Comparison of ENCODE assay signal across 10 cellular contexts in genomic region chr19:28705008-28705407, GRCh38.
DNase-seq lines count a peak whose midpoint lies in the region; ATAC-seq, FAIRE-seq and TF ChIP-seq lines count a peak whose summit lies in the region.
"Had no signal": no experiment of that assay in that cellular context is flagged by ENCODE, and none has a peak within 500 bp of the region (broad histone marks: within the 10 kb centered on the region; RNA-seq: fewer than 3 reads in every experiment).

No MANE protein-coding gene starts in this region.

- DNase-seq in AG08396 (ENCODE audit: low spot score) (peak; percentile 66), HT-29 (ENCODE audit: low spot score) (peak; percentile 46), adipocyte (ENCODE audit: low read depth) (peak; percentile 83), keratinocyte (ENCODE audit: low read depth, low spot score) (peak; percentile 49), colonic mucosa (no peak), heart left ventricle (no peak)
- DNase-seq: NCI-H1092 had no signal

- H3K27ac Mint-ChIP-seq in stimulated activated memory B cell treated with anti-CD40 and anti-IgM and Interleukin-4, amounts not matched to agents 10 μg/mL and 1 μg/mL and 100 μg/mL, for 72 hours: no peak overlapping the region

- 70 to 79% (median 75%) methylated on average over 3 of the region's 3 CpGs for WGBS in heart left ventricle, 4 donors

- dilution Hi-C loops in keratinocyte (cut with MboI; ENCODE audit: extremely low pct_ligation_motif_present, low sequenced_read_pairs): no loop called here

- H3K36me3 ChIP-seq in adipocyte (ENCODE audit: control insufficient read depth, insufficient read depth, low read length, severe bottlenecking) (no peaks in the 10 kb centered on the region), keratinocyte (ENCODE audit: control insufficient read depth in 2 of 2, extremely low read depth in 1 of 2, insufficient read depth in 2 of 2, low read length in 2 of 2) (no peaks in the 10 kb centered on the region), colonic mucosa (no peaks in the 10 kb centered on the region), heart left ventricle (no peaks in the 10 kb centered on the region)
- H3K36me3 ChIP-seq: breast epithelium had no signal

- H3K4me2 ChIP-seq in keratinocyte (ENCODE audit: control insufficient read depth, extremely low read depth, insufficient read depth, low read depth, low read length): peak overlapping the region; percentile 8

- peak; percentile 82 for FAIRE-seq in keratinocyte (lab: Jason Lieb, UNC)

- H3K79me2 ChIP-seq in keratinocyte (ENCODE audit: control insufficient read depth, insufficient read depth, low read length): no peaks in the 10 kb centered on the region

- no peak for ATAC-seq in HG03097 (IDR thresholded peaks at IDR 0.05; ENCODE audit: low FRiP score, unreplicated experiment)
- ATAC-seq in heart left ventricle: no peak
- ATAC-seq in stimulated activated memory B cell treated with anti-CD40 and anti-IgM and Interleukin-4, amounts not matched to agents 10 μg/mL and 1 μg/mL and 100 μg/mL, for 72 hours: no peak

- H3K36me3 Mint-ChIP-seq in stimulated activated memory B cell treated with anti-CD40 and anti-IgM and Interleukin-4, amounts not matched to agents 10 μg/mL and 1 μg/mL and 100 μg/mL, for 72 hours: no peaks in the 10 kb centered on the region

- no peaks in the 10 kb centered on the region for H3K9me1 ChIP-seq in keratinocyte (ENCODE audit: control insufficient read depth, extremely low read depth, insufficient read depth, low read length)

- H3K27ac ChIP-seq in keratinocyte (ENCODE audit: control insufficient read depth, insufficient read depth, low read length): no peak overlapping the region
- no peak overlapping the region for H3K27ac ChIP-seq in colonic mucosa
- no peak overlapping the region for H3K27ac ChIP-seq in heart left ventricle
- H3K27ac ChIP-seq: breast epithelium had no signal

- TF ChIP-seq CTCF in keratinocyte (optimal IDR thresholded peaks at IDR 0.05 in 1 of 3, IDR thresholded peaks at IDR 0.05 in 1 of 3, conservative IDR thresholded peaks at IDR 0.05 in 1 of 3; ENCODE audit: extremely low read depth in 1 of 3, insufficient read depth in 2 of 3, low read length in 3 of 3): peak; percentile 30 to 55 (median 50)
- TF ChIP-seq CTCF in colonic mucosa (IDR thresholded peaks at IDR 0.05): no peak
- no peak for TF ChIP-seq CTCF in heart left ventricle (IDR thresholded peaks at IDR 0.05)

- no peaks in the 10 kb centered on the region for H3K4me1 Mint-ChIP-seq in stimulated activated memory B cell treated with anti-CD40 and anti-IgM and Interleukin-4, amounts not matched to agents 10 μg/mL and 1 μg/mL and 100 μg/mL, for 72 hours

- H3K9ac ChIP-seq in adipocyte (ENCODE audit: low read length) (peak overlapping the region; percentile 20), keratinocyte (ENCODE audit: control insufficient read depth, extremely low read depth, insufficient read depth, low read length) (no peak overlapping the region), colonic mucosa (ENCODE audit: low read depth in 2 of 2, low read length in 2 of 2) (no peak overlapping the region)

- peak overlapping the region; percentile 51 for H2AFZ ChIP-seq in keratinocyte (ENCODE audit: control insufficient read depth, low read length)

- H3K9me3 ChIP-seq in adipocyte (ENCODE audit: control insufficient read depth, low read length) (no peaks in the 10 kb centered on the region), keratinocyte (ENCODE audit: control insufficient read depth, low read depth, low read length) (no peaks in the 10 kb centered on the region), colonic mucosa (no peaks in the 10 kb centered on the region), heart left ventricle (no peaks in the 10 kb centered on the region)
- H3K9me3 ChIP-seq: breast epithelium had no signal

- intact Hi-C loops in colonic mucosa (cut with DNase I): loop anchor here (5.0 kb wide), 1 partner anchor 243 kb away; no protein-coding TSS in a partner anchor
- intact Hi-C loops in heart left ventricle (cut with DNase I): loop anchor here in 4 of 10 donors (5.0 to 10.0 kb wide), 4 partner anchors 238 to 740 kb away; no protein-coding TSS in a partner anchor

- no peak for TF ChIP-seq POLR2A in heart left ventricle (IDR thresholded peaks at IDR 0.05)

- H3K4me1 ChIP-seq in adipocyte (ENCODE audit: control insufficient read depth, insufficient read depth, low read length) (peaks cover 42% of the 10 kb centered on the region), keratinocyte (ENCODE audit: control insufficient read depth, extremely low read depth, insufficient read depth, low read length) (peaks cover 3% of the 10 kb centered on the region), colonic mucosa (no peaks in the 10 kb centered on the region), heart left ventricle (no peaks in the 10 kb centered on the region)
- H3K4me1 ChIP-seq: breast epithelium had no signal

- H3K27me3 Mint-ChIP-seq in stimulated activated memory B cell treated with anti-CD40 and anti-IgM and Interleukin-4, amounts not matched to agents 10 μg/mL and 1 μg/mL and 100 μg/mL, for 72 hours: no peaks in the 10 kb centered on the region

- no peak overlapping the region for H3K4me3 Mint-ChIP-seq in stimulated activated memory B cell treated with anti-CD40 and anti-IgM and Interleukin-4, amounts not matched to agents 10 μg/mL and 1 μg/mL and 100 μg/mL, for 72 hours

- peaks cover 7% of the 10 kb centered on the region for H3K9me3 Mint-ChIP-seq in stimulated activated memory B cell treated with anti-CD40 and anti-IgM and Interleukin-4, amounts not matched to agents 10 μg/mL and 1 μg/mL and 100 μg/mL, for 72 hours

- no peaks in the 10 kb centered on the region for H4K20me1 ChIP-seq in keratinocyte (ENCODE audit: control insufficient read depth, extremely low read depth, insufficient read depth, low read length)

- H3K27me3 ChIP-seq in adipocyte (replicated peaks; ENCODE audit: control insufficient read depth, insufficient read depth, low read length) (no peaks in the 10 kb centered on the region), keratinocyte (ENCODE audit: control insufficient read depth, extremely low read depth, insufficient read depth, low read length) (no peaks in the 10 kb centered on the region), colonic mucosa (no peaks in the 10 kb centered on the region), heart left ventricle (peaks cover 0 to 5% (median 0%) of the 10 kb centered on the region in 9 donors)
- H3K27me3 ChIP-seq: breast epithelium had no signal

- peak overlapping the region; percentile 30 for H3K4me3 ChIP-seq in adipocyte (ENCODE audit: low read length)
- no peak overlapping the region for H3K4me3 ChIP-seq in keratinocyte (ENCODE audit: control insufficient read depth in 2 of 3, extremely low read depth in 1 of 3, insufficient read depth in 2 of 3, low read depth in 1 of 3, low read length in 3 of 3)
- H3K4me3 ChIP-seq in colonic mucosa: no peak overlapping the region
- no peak overlapping the region for H3K4me3 ChIP-seq in heart left ventricle
- H3K4me3 ChIP-seq: breast epithelium had no signal

Comparison
In these comparisons a context has a peak if more than half of its experiments do, and no peak if none do; other contexts are left out.
1. DNase-seq: peak in AG08396 (single experiment), HT-29 (single experiment), adipocyte (single experiment) and keratinocyte (single experiment); none in colonic mucosa (single experiment) and heart left ventricle (0 of 5).
2. CTCF ChIP-seq: peak in keratinocyte (3 of 3); none in colonic mucosa (single experiment) and heart left ventricle (0 of 12).